In genomic region chr17:64661981-64662773, GRCh38 we compare ENCODE assay signal across 8 cellular contexts. TPM values are rescaled to one million over a fixed set of nuclear protein-coding genes. Genes with fewer than 3 reads are reported as not detected.
DNase-seq lines count a peak whose midpoint lies in the region; ATAC-seq and TF ChIP-seq lines count a peak whose summit lies in the region.

SMURF2 (minus strand) TSS chr17:64662307; CDS start chr17:64661880, 427 bp downstream.

- peak within 1 kb of the TSS; percentile 85 for H3K4me3 ChIP-seq in kidney epithelial cell (ENCODE audit: low read depth, low read length)

- no peaks in the 10 kb centered on the region for H3K27me3 ChIP-seq in kidney epithelial cell (ENCODE audit: control insufficient read depth, insufficient read depth, low read length)

- ATAC-seq in GM18498 (IDR thresholded peaks at IDR 0.05; ENCODE audit: unreplicated experiment): peak; percentile 89
- peak; percentile 73 for ATAC-seq in HG02884 (IDR thresholded peaks at IDR 0.05; ENCODE audit: unreplicated experiment)
- peak; percentile 90 to 91 for ATAC-seq in activated CD4-positive, CD25-positive, alpha-beta regulatory T cell treated with anti-CD3 and anti-CD28 coated beads, Interleukin-2, amount 50 U/mL, for 24 hours

- peak; percentile 62 for DNase-seq in NCI-H2029 (lab: John Stamatoyannopoulos, UW)
- peak; percentile 62 for DNase-seq in cerebellar cortex (ENCODE audit: low spot score)
- DNase-seq in kidney epithelial cell (ENCODE audit: low read depth): no peak
- DNase-seq in stimulated activated CD4-positive, alpha-beta T cell treated with anti-CD3 and anti-CD28 coated beads, Interleukin-15, amount 100 ng/mL, for 48 hours (ENCODE audit: low read depth in 2 of 2): peak; percentile 55 to 62

- peak within 1 kb of the TSS; percentile 78 for H3K27ac ChIP-seq in 22Rv1

- TF ChIP-seq CTCF in 22Rv1 (IDR thresholded peaks at IDR 0.05) (no peak), kidney epithelial cell (IDR thresholded peaks at IDR 0.05; ENCODE audit: insufficient read depth, low read length, poor library complexity, severe bottlenecking) (no peak)

- H3K36me3 ChIP-seq in kidney epithelial cell (ENCODE audit: control insufficient read depth, insufficient read depth, low read length): no peaks in the 10 kb centered on the region

RNA-seq across cellular contexts. Expression of gene SMURF2, which starts in this region (rescaled TPM):
- total RNA-seq in kidney epithelial cell: 42.8 and 45.6 TPM in 2 replicates
